ENCODE assay signal across 12 cellular contexts in genomic region chr1:171488190-171488929, GRCh38. TPM values are rescaled to one million over a fixed set of nuclear protein-coding genes. Genes with fewer than 3 reads are reported as not detected.
DNase-seq lines count a peak whose midpoint lies in the region; ATAC-seq and TF ChIP-seq lines count a peak whose summit lies in the region.
"Had no signal": no experiment of that assay in that cellular context is flagged by ENCODE, and none has a peak within 500 bp of the region (broad histone marks: within the 10 kb centered on the region; RNA-seq: fewer than 3 reads in every experiment).

No MANE protein-coding gene starts in this region.

- H3K27ac Mint-ChIP-seq in activated naive CD4-positive, alpha-beta T cell treated with anti-CD3 and anti-CD28 coated beads for 36 hours = peak overlapping the region; percentile 48
- peak overlapping the region; percentile 25; the same call in 1 of the 2 replicates for H3K27ac Mint-ChIP-seq in WTC11

- H2AFZ ChIP-seq in fibroblast of lung (ENCODE audit: low read length) = no peak overlapping the region

- peak overlapping the region; percentile 46 for H3K4me3 Mint-ChIP-seq in activated naive CD4-positive, alpha-beta T cell treated with anti-CD3 and anti-CD28 coated beads for 36 hours
- peak overlapping the region; percentile 95 for H3K4me3 Mint-ChIP-seq in WTC11

- H3K79me2 ChIP-seq in fibroblast of lung (ENCODE audit: control insufficient read depth, insufficient read depth, low read length) = peaks cover 79% of the 10 kb centered on the region

- POLR2A ChIA-PET in WTC11 (lab: Charles Lee) = no interaction called here

- H3K9me3 ChIP-seq in fibroblast of lung (ENCODE audit: control insufficient read depth, insufficient read depth, low read depth, low read length) (no peaks in the 10 kb centered on the region), thoracic aorta (no peaks in the 10 kb centered on the region)
- H3K9me3 ChIP-seq: neutrophil had no signal

- peaks cover 7% of the 10 kb centered on the region for H4K20me1 ChIP-seq in fibroblast of lung (ENCODE audit: control insufficient read depth, extremely low read depth, insufficient read depth, low read length)

- TF ChIP-seq CTCF in WTC11 (IDR thresholded peaks at IDR 0.05) (no peak), fibroblast of lung (conservative IDR thresholded peaks at IDR 0.05 in 1 of 2, IDR thresholded peaks at IDR 0.05 in 1 of 2; ENCODE audit: low read depth in 1 of 2, low read length in 2 of 2) (no peak), thoracic aorta (IDR thresholded peaks at IDR 0.05) (no peak)

- no peak overlapping the region for H3K9ac ChIP-seq in fibroblast of lung (ENCODE audit: insufficient read depth, low read length)

- peaks cover 6% of the 10 kb centered on the region for H3K4me1 ChIP-seq in fibroblast of lung (ENCODE audit: control insufficient read depth, extremely low read depth, insufficient read depth, low read length)
- H3K4me1 ChIP-seq in thoracic aorta (ENCODE audit: control insufficient read depth in 1 of 2, low read depth in 2 of 2) = peaks cover 39 to 66% of the 10 kb centered on the region in 2 donors

- peak overlapping the region in 2 of 4 experiments; percentile 11 to 12 for H3K4me3 ChIP-seq in fibroblast of lung (replicated peaks in 1 of 4; ENCODE audit: control extremely low read depth in 1 of 4, insufficient read depth in 1 of 4, low read depth in 3 of 4, low read length in 4 of 4)
- peak overlapping the region; percentile 1 for H3K4me3 ChIP-seq in thoracic aorta

- CTCF ChIA-PET in activated naive CD4-positive, alpha-beta T cell treated with anti-CD3 and anti-CD28 coated beads for 36 hours (lab: Charles Lee) = no interaction called here
- CTCF ChIA-PET in WTC11 (lab: Charles Lee) = no interaction called here

- peak overlapping the region; percentile 93 for H3K4me2 ChIP-seq in fibroblast of lung (ENCODE audit: extremely low read depth, insufficient read depth, low read length)

- intact Hi-C loops in activated naive CD4-positive, alpha-beta T cell treated with anti-CD3 and anti-CD28 coated beads for 36 hours (cut with micrococcal nuclease) = loop anchor here (5.0 kb wide), 5 partner anchors 939 to 1786 kb away; partner anchors contain the start of genes GORAB, KIFAP3 and SUCO

- no peaks in the 10 kb centered on the region for H3K9me3 Mint-ChIP-seq in activated naive CD4-positive, alpha-beta T cell treated with anti-CD3 and anti-CD28 coated beads for 36 hours
- H3K9me3 Mint-ChIP-seq in WTC11 = no peaks in the 10 kb centered on the region

- H3K27ac ChIP-seq in fibroblast of lung (ENCODE audit: insufficient read depth, low read length) = peak overlapping the region; percentile 8
- H3K27ac ChIP-seq in thoracic aorta = peak overlapping the region in 1 of 2 donors; percentile 11
- H3K27ac ChIP-seq: neutrophil had no signal

- ATAC-seq in WTC11 (no peak), thoracic aorta (ENCODE audit: insufficient number of reproducible peaks, low FRiP score, low read depth) (no peak)

- no peak for DNase-seq in activated naive CD4-positive, alpha-beta T cell treated with anti-CD3 and anti-CD28 coated beads for 36 hours
- DNase-seq in activated naive CD4-positive, alpha-beta T cell (lab: John Stamatoyannopoulos, UW) = no peak
- DNase-seq in WTC11 (ENCODE audit: low spot score) = no peak
- DNase-seq in fibroblast of lung (ENCODE audit: low read depth in 2 of 2) = peak in 1 of 2 donors; percentile 5
- no peak for DNase-seq in thoracic aorta (ENCODE audit: low spot score)
- no peak for DNase-seq in central memory CD4-positive, alpha-beta T cell
- no peak for DNase-seq in dermis blood vessel endothelial cell
- no peak for DNase-seq in NCI-H187 (lab: John Stamatoyannopoulos, UW)
- DNase-seq: activated CD8-positive, alpha-beta memory T cell treated with anti-CD3 and anti-CD28 coated beads for 24 hours; cortex of kidney; NCI-H1417 had no signal

- H3K27me3 ChIP-seq in fibroblast of lung (ENCODE audit: control insufficient read depth, insufficient read depth, low read length) (no peaks in the 10 kb centered on the region), thoracic aorta (replicated peaks; ENCODE audit: insufficient read depth) (no peaks in the 10 kb centered on the region)
- H3K27me3 ChIP-seq: neutrophil had no signal

- H3K4me1 Mint-ChIP-seq in activated naive CD4-positive, alpha-beta T cell treated with anti-CD3 and anti-CD28 coated beads for 36 hours (ENCODE audit: low read depth) = peaks cover 63% of the 10 kb centered on the region
- peaks cover 57% of the 10 kb centered on the region for H3K4me1 Mint-ChIP-seq in WTC11

- peaks cover 3% of the 10 kb centered on the region for H3K36me3 ChIP-seq in fibroblast of lung (ENCODE audit: control insufficient read depth, insufficient read depth, low read length)
- no peaks in the 10 kb centered on the region for H3K36me3 ChIP-seq in thoracic aorta
- H3K36me3 ChIP-seq: neutrophil had no signal

- H3K27me3 Mint-ChIP-seq in activated naive CD4-positive, alpha-beta T cell treated with anti-CD3 and anti-CD28 coated beads for 36 hours (ENCODE audit: low read depth) = no peaks in the 10 kb centered on the region
- no peaks in the 10 kb centered on the region for H3K27me3 Mint-ChIP-seq in WTC11 (ENCODE audit: low read depth)

- peaks cover 32% of the 10 kb centered on the region for H3K36me3 Mint-ChIP-seq in activated naive CD4-positive, alpha-beta T cell treated with anti-CD3 and anti-CD28 coated beads for 36 hours (ENCODE audit: low read depth)
- peaks cover 4% of the 10 kb centered on the region for H3K36me3 Mint-ChIP-seq in WTC11

TF ChIP-seq in WTC11, 78 proteins besides CTCF, POLR2A, EP300 and RAD21:
- TF ChIP-seq TEAD4 (CRISPR knock-in tag; IDR thresholded peaks at IDR 0.05) (no peak), MYBL2 (CRISPR knock-in tag; IDR thresholded peaks at IDR 0.05) (no peak), ELF4 (CRISPR knock-in tag; IDR thresholded peaks at IDR 0.05; ENCODE audit: low read depth) (no peak), RORB (CRISPR knock-in tag; IDR thresholded peaks at IDR 0.05) (no peak), FOXP1 (CRISPR knock-in tag; IDR thresholded peaks at IDR 0.05; ENCODE audit: borderline replicate concordance) (no peak), IRF2 (CRISPR knock-in tag; IDR thresholded peaks at IDR 0.05; ENCODE audit: borderline replicate concordance, low read depth) (no peak), E2F5 (CRISPR knock-in tag; IDR thresholded peaks at IDR 0.05) (no peak), ZNF232 (CRISPR knock-in tag; IDR thresholded peaks at IDR 0.05) (no peak), ZNF396 (CRISPR knock-in tag; IDR thresholded peaks at IDR 0.05; ENCODE audit: borderline replicate concordance) (no peak)

RNA-seq across cellular contexts. Expression of gene PRRC2C, which starts 3.0 kb away (rescaled TPM):
- 100 to 1,000 TPM; 199 to 206 TPM for total RNA-seq in activated naive CD4-positive, alpha-beta T cell treated with anti-CD3 and anti-CD28 coated beads for 36 hours
- total RNA-seq in WTC11 (2021) (199 to 236 TPM (median 203 TPM) in 3 replicates), fibroblast of lung (31.8 and 50.4 TPM in 2 replicates), thoracic aorta (100 to 1,000 TPM in 1 of 2 donors, 10 to 100 TPM in 1; 73.9 to 127 TPM), dermis blood vessel endothelial cell (58.0 and 84.7 TPM in 2 replicates)
- polyA plus RNA-seq in fibroblast of lung = 48.5 and 56.3 TPM in 2 replicates
- 56.4 and 56.8 TPM in 2 replicates for polyA plus RNA-seq in fibroblast of lung (2012)
- polyA minus RNA-seq in fibroblast of lung (ENCODE audit: low replicate concordance) = 64.6 and 78.8 TPM in 2 replicates
